In genomic region chr6:2636672-2637071, GRCh38 we compare ENCODE assay signal across 29 cellular contexts.
"Had no signal": no experiment of that assay in that cellular context is flagged by ENCODE, and none has a peak within 500 bp of the region (broad histone marks: within the 10 kb centered on the region; RNA-seq: fewer than 3 reads in every experiment).

No MANE protein-coding gene starts in this region.

- DNase-seq: stimulated activated CD4-positive, alpha-beta T cell treated with anti-CD3 and anti-CD28 coated beads, Interleukin-2, amount 100 ng/mL, for 48 hours; stimulated activated CD4-positive, alpha-beta T cell treated with anti-CD3 and anti-CD28 coated beads, Interleukin-4, amount 100 ng/mL, for 1 hour; stimulated activated CD4-positive, alpha-beta T cell treated with anti-CD3 and anti-CD28 coated beads, Interleukin-4, amount 100 ng/mL, for 24 hours; stimulated activated CD4-positive, alpha-beta T cell treated with anti-CD3 and anti-CD28 coated beads, Interleukin-4, amount 100 ng/mL, for 4 hours; stimulated activated CD8-positive, alpha-beta memory T cell treated with anti-CD3 and anti-CD28 coated beads, Interleukin-4, amount 100 ng/mL, for 48 hours; stimulated activated naive B cell treated with anti-CD40 and anti-IgM and Interleukin-4, amounts not matched to agents 10 μg/mL and 1 μg/mL and 100 μg/mL, for 72 hours; stimulated activated naive CD4-positive, alpha-beta T cell; stimulated activated naive CD4-positive, alpha-beta T cell treated with Interleukin-2 at 50 U/mL for 16 hours; stimulated activated naive CD8-positive, alpha-beta T cell treated with anti-CD3 and anti-CD28 coated beads, Interleukin-15, amount 100 ng/mL, for 72 hours; stimulated activated naive CD8-positive, alpha-beta T cell treated with anti-CD3 and anti-CD28 coated beads, Interleukin-15, Interleukin-2, amounts not matched to agents 100 U/mL and 50 U/mL, for 24 hours; stomach; substantia nigra; testis; thyroid gland; tibial artery; transverse colon; trophoblast cell; upper lobe of right lung; uterus had no signal

- FAIRE-seq: urothelium cell line had no signal

- H3K27ac ChIP-seq: stomach, suprapubic skin, testis, thoracic aorta, thyroid gland, tibial artery, tibial nerve, transverse colon, upper lobe of left lung, upper lobe of right lung, uterus, vagina had no signal

- H3K27me3 ChIP-seq: testis, thyroid gland, tibial artery, tibial nerve, transverse colon, upper lobe of left lung, upper lobe of right lung, uterus, vagina had no signal

- H3K4me1 ChIP-seq: upper lobe of right lung, uterus had no signal

- H3K9me3 Mint-ChIP-seq: stimulated activated effector memory CD8-positive, alpha-beta T cell treated with anti-CD3 and anti-CD28 coated beads, Interleukin-12 subunit alpha, Interleukin-12 subunit beta, amount 100 ng/mL, for 72 hours; stimulated activated memory B cell treated with anti-CD40 and anti-IgM and Interleukin-4, amounts not matched to agents 10 μg/mL and 1 μg/mL and 100 μg/mL, for 72 hours; stimulated activated naive B cell treated with anti-CD40 and anti-IgM and Interleukin-4, amounts not matched to agents 10 μg/mL and 1 μg/mL and 100 μg/mL, for 72 hours; stimulated activated naive CD8-positive, alpha-beta T cell treated with anti-CD3 and anti-CD28 coated beads, Interleukin-15, amount 100 ng/mL, for 72 hours; stimulated activated naive CD8-positive, alpha-beta T cell treated with anti-CD3 and anti-CD28 coated beads, Interleukin-15, Interleukin-2, amounts not matched to agents 100 ng/mL and 50 ng/mL, for 24 hours; type B pancreatic cell had no signal

- H3K27ac Mint-ChIP-seq: stimulated activated effector memory CD8-positive, alpha-beta T cell treated with anti-CD3 and anti-CD28 coated beads, Interleukin-12 subunit alpha, Interleukin-12 subunit beta, amount 100 ng/mL, for 72 hours; stimulated activated memory B cell treated with anti-CD40 and anti-IgM and Interleukin-4, amounts not matched to agents 10 μg/mL and 1 μg/mL and 100 μg/mL, for 72 hours; stimulated activated naive B cell treated with anti-CD40 and anti-IgM and Interleukin-4, amounts not matched to agents 10 μg/mL and 1 μg/mL and 100 μg/mL, for 72 hours; stimulated activated naive CD8-positive, alpha-beta T cell treated with anti-CD3 and anti-CD28 coated beads, Interleukin-15, Interleukin-2, amounts not matched to agents 100 ng/mL and 50 ng/mL, for 24 hours; type B pancreatic cell had no signal

- ATAC-seq: stimulated activated effector memory CD8-positive, alpha-beta T cell treated with anti-CD3 and anti-CD28 coated beads, Interleukin-12 subunit alpha, Interleukin-12 subunit beta, amount 100 ng/mL, for 72 hours; stimulated activated memory B cell treated with anti-CD40 and anti-IgM and Interleukin-4, amounts not matched to agents 10 μg/mL and 1 μg/mL and 100 μg/mL, for 72 hours; stimulated activated naive B cell treated with anti-CD40 and anti-IgM and Interleukin-4, amounts not matched to agents 10 μg/mL and 1 μg/mL and 100 μg/mL, for 72 hours; stimulated activated naive CD8-positive, alpha-beta T cell treated with anti-CD3 and anti-CD28 coated beads, Interleukin-15, amount 100 ng/mL, for 72 hours; stimulated activated naive CD8-positive, alpha-beta T cell treated with anti-CD3 and anti-CD28 coated beads, Interleukin-15, Interleukin-2, amounts not matched to agents 100 U/mL and 50 U/mL, for 24 hours; upper lobe of right lung had no signal

- H3K4me3 ChIP-seq: stomach, suprapubic skin, testis, thoracic aorta, thyroid gland, tibial artery, tibial nerve, transverse colon, upper lobe of left lung, upper lobe of right lung, uterus, vagina had no signal

- H3K4me3 Mint-ChIP-seq: stimulated activated effector memory CD8-positive, alpha-beta T cell treated with anti-CD3 and anti-CD28 coated beads, Interleukin-12 subunit alpha, Interleukin-12 subunit beta, amount 100 ng/mL, for 72 hours; stimulated activated memory B cell treated with anti-CD40 and anti-IgM and Interleukin-4, amounts not matched to agents 10 μg/mL and 1 μg/mL and 100 μg/mL, for 72 hours; stimulated activated naive B cell treated with anti-CD40 and anti-IgM and Interleukin-4, amounts not matched to agents 10 μg/mL and 1 μg/mL and 100 μg/mL, for 72 hours; stimulated activated naive CD8-positive, alpha-beta T cell treated with anti-CD3 and anti-CD28 coated beads, Interleukin-15, amount 100 ng/mL, for 72 hours; stimulated activated naive CD8-positive, alpha-beta T cell treated with anti-CD3 and anti-CD28 coated beads, Interleukin-15, Interleukin-2, amounts not matched to agents 100 ng/mL and 50 ng/mL, for 24 hours; type B pancreatic cell had no signal

- H3K36me3 Mint-ChIP-seq: stimulated activated effector memory CD8-positive, alpha-beta T cell treated with anti-CD3 and anti-CD28 coated beads, Interleukin-12 subunit alpha, Interleukin-12 subunit beta, amount 100 ng/mL, for 72 hours; stimulated activated memory B cell treated with anti-CD40 and anti-IgM and Interleukin-4, amounts not matched to agents 10 μg/mL and 1 μg/mL and 100 μg/mL, for 72 hours; stimulated activated naive B cell treated with anti-CD40 and anti-IgM and Interleukin-4, amounts not matched to agents 10 μg/mL and 1 μg/mL and 100 μg/mL, for 72 hours; type B pancreatic cell had no signal

- H3K36me3 ChIP-seq: stomach, suprapubic skin, thoracic aorta, thyroid gland, tibial artery, tibial nerve, transverse colon, upper lobe of left lung, upper lobe of right lung, uterus, vagina had no signal

- H3K9me3 ChIP-seq: stomach, suprapubic skin, testis, thoracic aorta, thyroid gland, tibial artery, tibial nerve, transverse colon, upper lobe of left lung, upper lobe of right lung, uterus, vagina had no signal
